In genomic region chr5:8241558-8241957, GRCh38 we compare ENCODE assay signal across 30 cellular contexts.
"Had no signal": no experiment of that assay in that cellular context is flagged by ENCODE, and none has a peak within 500 bp of the region (broad histone marks: within the 10 kb centered on the region; RNA-seq: fewer than 3 reads in every experiment).

No MANE protein-coding gene starts in this region.

- H3K4me1 ChIP-seq: neural progenitor cell, parathyroid adenoma, psoas muscle, spleen, stomach, thyroid gland, tibial nerve, upper lobe of left lung, uterus had no signal

- H3K36me3 Mint-ChIP-seq: naive B cell; naive thymus-derived CD8-positive, alpha-beta T cell; neural progenitor cell; stimulated activated memory B cell treated with anti-CD40 and anti-IgM and Interleukin-4, amounts not matched to agents 10 μg/mL and 1 μg/mL and 100 μg/mL, for 72 hours had no signal

- H3K27ac ChIP-seq: neural progenitor cell, ovary, parathyroid adenoma, psoas muscle, skin epidermis, spleen, stomach, thoracic aorta, thyroid gland, tibial nerve, upper lobe of left lung, uterus had no signal

- H3K9me3 Mint-ChIP-seq: neural progenitor cell had no signal

- H3K4me3 Mint-ChIP-seq: naive B cell; naive thymus-derived CD8-positive, alpha-beta T cell; natural killer cell treated with Interleukin-12 subunit alpha and Interleukin-12 subunit beta and Interleukin-15 and Interleukin-18, amount 100 ng/mL, for 72 hours; neural progenitor cell; stimulated activated memory B cell treated with anti-CD40 and anti-IgM and Interleukin-4, amounts not matched to agents 10 μg/mL and 1 μg/mL and 100 μg/mL, for 72 hours had no signal

- H3K4me3 ChIP-seq: neural progenitor cell, ovary, psoas muscle, skin epidermis, smooth muscle cell, spleen, stomach, thoracic aorta, thyroid gland, tibial nerve, upper lobe of left lung, uterus had no signal

- H3K27me3 Mint-ChIP-seq: naive B cell; natural killer cell treated with Interleukin-12 subunit alpha and Interleukin-12 subunit beta and Interleukin-15 and Interleukin-18, amount 100 ng/mL, for 72 hours had no signal

- H3K4me2 ChIP-seq: neural progenitor cell, smooth muscle cell had no signal

- DNase-seq: naive B cell; naive thymus-derived CD8-positive, alpha-beta T cell; occipital lobe; ovary; posterior cingulate gyrus; psoas muscle; right cardiac atrium; spleen; stimulated activated CD4-positive, alpha-beta T cell treated with anti-CD3 and anti-CD28 coated beads, Interleukin-12 subunit alpha, Interleukin-12 subunit beta, amount 100 ng/mL, for 4 hours; stimulated activated CD4-positive, alpha-beta T cell treated with anti-CD3 and anti-CD28 coated beads, Interleukin-1b, Interleukin-23, amount 100 ng/mL, for 48 hours; stimulated activated CD4-positive, alpha-beta T cell treated with anti-CD3 and anti-CD28 coated beads, Interleukin-4, amount 100 ng/mL, for 1 hour; stimulated activated CD4-positive, alpha-beta T cell treated with anti-CD3 and anti-CD28 coated beads, Interleukin-4, amount 100 ng/mL, for 4 hours; stimulated activated CD8-positive, alpha-beta memory T cell treated with anti-CD3 and anti-CD28 coated beads, Interleukin-4, amount 100 ng/mL, for 48 hours; stimulated activated naive CD4-positive, alpha-beta T cell; stimulated activated naive CD8-positive, alpha-beta T cell treated with anti-CD3 and anti-CD28 coated beads, Interleukin-15, Interleukin-2, amounts not matched to agents 100 U/mL and 50 U/mL, for 24 hours; stomach; thyroid gland; trophoblast cell; upper lobe of left lung; uterus had no signal

- ATAC-seq: naive thymus-derived CD8-positive, alpha-beta T cell; natural killer cell treated with Interleukin-12 subunit alpha and Interleukin-12 subunit beta and Interleukin-15 and Interleukin-18, amount 100 ng/mL, for 72 hours; psoas muscle; right cardiac atrium; sciatic nerve; stimulated activated memory B cell treated with anti-CD40 and anti-IgM and Interleukin-4, amounts not matched to agents 10 μg/mL and 1 μg/mL and 100 μg/mL, for 72 hours; stimulated activated naive CD8-positive, alpha-beta T cell treated with anti-CD3 and anti-CD28 coated beads, Interleukin-15, Interleukin-2, amounts not matched to agents 100 U/mL and 50 U/mL, for 24 hours had no signal

- H3K27ac Mint-ChIP-seq: naive B cell; naive thymus-derived CD8-positive, alpha-beta T cell; natural killer cell treated with Interleukin-12 subunit alpha and Interleukin-12 subunit beta and Interleukin-15 and Interleukin-18, amount 100 ng/mL, for 72 hours; neural progenitor cell; progenitor cell of endocrine pancreas; stimulated activated memory B cell treated with anti-CD40 and anti-IgM and Interleukin-4, amounts not matched to agents 10 μg/mL and 1 μg/mL and 100 μg/mL, for 72 hours had no signal

- H3K9me3 ChIP-seq: ovary, psoas muscle, thoracic aorta, thyroid gland, upper lobe of left lung, uterus had no signal

- H3K4me1 Mint-ChIP-seq: naive B cell; naive thymus-derived CD8-positive, alpha-beta T cell; neural progenitor cell; stimulated activated memory B cell treated with anti-CD40 and anti-IgM and Interleukin-4, amounts not matched to agents 10 μg/mL and 1 μg/mL and 100 μg/mL, for 72 hours had no signal
